In genomic region chr2:207133862-207134519, GRCh38 we compare ENCODE assay signal across 9 cellular contexts. TPM values are rescaled to one million over a fixed set of nuclear protein-coding genes. Genes with fewer than 3 reads are reported as not detected.
DNase-seq lines count a peak whose midpoint lies in the region; ATAC-seq lines count a peak whose summit lies in the region.
"Had no signal": no experiment of that assay in that cellular context is flagged by ENCODE, and none has a peak within 500 bp of the region (broad histone marks: within the 10 kb centered on the region; RNA-seq: fewer than 3 reads in every experiment).

No MANE protein-coding gene starts in this region.

- no peaks in the 10 kb centered on the region for H3K27me3 Mint-ChIP-seq in activated naive CD4-positive, alpha-beta T cell treated with anti-CD3 and anti-CD28 coated beads for 36 hours (ENCODE audit: low read depth)
- H3K27me3 Mint-ChIP-seq in activated T-cell treated with anti-CD3 and anti-CD28 coated beads, Interleukin-2, amount 50 U/mL, for 4 hours (ENCODE audit: low read depth), result no peaks in the 10 kb centered on the region
- H3K27me3 Mint-ChIP-seq: B cell had no signal

- no peaks in the 10 kb centered on the region for H3K27me3 ChIP-seq in subcutaneous abdominal adipose tissue (ENCODE audit: control insufficient read depth in 5 of 5, insufficient read depth in 4 of 5, low read length in 5 of 5)

- H3K27ac ChIP-seq in subcutaneous abdominal adipose tissue (ENCODE audit: low read depth, low read length), result peak overlapping the region; percentile 92

- peak overlapping the region; percentile 30 for H3K27ac Mint-ChIP-seq in activated naive CD4-positive, alpha-beta T cell treated with anti-CD3 and anti-CD28 coated beads for 36 hours
- peak overlapping the region in 1 of 2 donors; percentile 37 for H3K27ac Mint-ChIP-seq in activated naive CD4-positive, alpha-beta T cell treated with anti-CD3 and anti-CD28 coated beads, Interleukin-2, amount 50 U/mL, for 72 hours
- H3K27ac Mint-ChIP-seq: B cell had no signal

- no peaks in the 10 kb centered on the region for H3K9me3 Mint-ChIP-seq in activated naive CD4-positive, alpha-beta T cell treated with anti-CD3 and anti-CD28 coated beads for 36 hours
- H3K9me3 Mint-ChIP-seq in activated naive CD4-positive, alpha-beta T cell treated with anti-CD3 and anti-CD28 coated beads, Interleukin-2, amount 50 U/mL, for 72 hours, result peaks cover 6 to 14% of the 10 kb centered on the region in 2 donors
- no peaks in the 10 kb centered on the region for H3K9me3 Mint-ChIP-seq in activated T-cell treated with anti-CD3 and anti-CD28 coated beads, Interleukin-2, amount 50 U/mL, for 4 hours

- H3K9me3 ChIP-seq in subcutaneous abdominal adipose tissue (ENCODE audit: control insufficient read depth in 5 of 5, low read length in 5 of 5), result no peaks in the 10 kb centered on the region

- H3K36me3 ChIP-seq in subcutaneous abdominal adipose tissue (ENCODE audit: control insufficient read depth in 5 of 5, insufficient read depth in 5 of 5, low read length in 5 of 5), result peaks cover 0 to under 1% (median 0%) of the 10 kb centered on the region in 5 donors

- peak overlapping the region; percentile 7 for H3K4me3 Mint-ChIP-seq in activated naive CD4-positive, alpha-beta T cell treated with anti-CD3 and anti-CD28 coated beads for 36 hours
- H3K4me3 Mint-ChIP-seq in activated T-cell treated with anti-CD3 and anti-CD28 coated beads, Interleukin-2, amount 50 U/mL, for 4 hours, result no peak overlapping the region
- H3K4me3 Mint-ChIP-seq: B cell had no signal

- DNase-seq in activated naive CD4-positive, alpha-beta T cell treated with anti-CD3 and anti-CD28 coated beads for 36 hours, result no peak
- no peak for DNase-seq in activated naive CD4-positive, alpha-beta T cell treated with anti-CD3 and anti-CD28 coated beads, Interleukin-2, amount 50 U/mL, for 72 hours (ENCODE audit: low spot score in 2 of 2)
- DNase-seq in amniotic epithelial cell (ENCODE audit: low read depth) (peak; percentile 96), islet precursor cell (peak; percentile 92)
- no peak for DNase-seq in activated T-cell treated with anti-CD3 and anti-CD28 coated beads, Interleukin-2, amount 50 U/mL, for 4 hours
- no peak for DNase-seq in activated CD4-positive, alpha-beta T cell treated with anti-CD3 and anti-CD28 coated beads for 48 hours

- intact Hi-C loops in activated naive CD4-positive, alpha-beta T cell treated with anti-CD3 and anti-CD28 coated beads for 36 hours (cut with micrococcal nuclease), result loop anchor here (2.0 to 5.0 kb wide), 2 partner anchors 87 to 147 kb away; no protein-coding TSS in a partner anchor

- CTCF ChIA-PET in activated naive CD4-positive, alpha-beta T cell treated with anti-CD3 and anti-CD28 coated beads for 36 hours (lab: Charles Lee), result interaction anchor here (2.4 kb wide), 1 partner anchor 8 kb away, joined by 8 read pairs; no protein-coding TSS in a partner anchor

- no peak for ATAC-seq in activated naive CD4-positive, alpha-beta T cell treated with anti-CD3 and anti-CD28 coated beads, Interleukin-2, amount 50 U/mL, for 72 hours
- no peak for ATAC-seq in activated T-cell treated with anti-CD3 and anti-CD28 coated beads, Interleukin-2, amount 50 U/mL, for 4 hours
- no peak for ATAC-seq in GM19023 (IDR thresholded peaks at IDR 0.05; ENCODE audit: unreplicated experiment)

- peak overlapping the region in 3 of 5 donors; percentile 53 to 62 (median 60) for H3K9ac ChIP-seq in subcutaneous abdominal adipose tissue (ENCODE audit: low read length in 5 of 5)

- peak overlapping the region in 3 of 5 donors; percentile 20 to 33 (median 23) for H3K4me3 ChIP-seq in subcutaneous abdominal adipose tissue (ENCODE audit: low read depth in 1 of 5, low read length in 5 of 5)

- H3K36me3 Mint-ChIP-seq in activated naive CD4-positive, alpha-beta T cell treated with anti-CD3 and anti-CD28 coated beads for 36 hours (ENCODE audit: low read depth), result peaks cover 10% of the 10 kb centered on the region
- H3K36me3 Mint-ChIP-seq in activated naive CD4-positive, alpha-beta T cell treated with anti-CD3 and anti-CD28 coated beads, Interleukin-2, amount 50 U/mL, for 72 hours, result peaks cover 12 to 35% of the 10 kb centered on the region in 2 donors
- peaks cover 25% of the 10 kb centered on the region for H3K36me3 Mint-ChIP-seq in activated T-cell treated with anti-CD3 and anti-CD28 coated beads, Interleukin-2, amount 50 U/mL, for 4 hours (ENCODE audit: insufficient read depth)

- H3K4me1 Mint-ChIP-seq in activated naive CD4-positive, alpha-beta T cell treated with anti-CD3 and anti-CD28 coated beads for 36 hours (ENCODE audit: low read depth), result peaks cover 92% of the 10 kb centered on the region
- peaks cover 74% of the 10 kb centered on the region for H3K4me1 Mint-ChIP-seq in activated T-cell treated with anti-CD3 and anti-CD28 coated beads, Interleukin-2, amount 50 U/mL, for 4 hours (ENCODE audit: low read depth)

- H3K4me1 ChIP-seq in subcutaneous abdominal adipose tissue (ENCODE audit: control insufficient read depth in 5 of 5, insufficient read depth in 5 of 5, low read length in 5 of 5), result peaks cover 14 to 73% (median 61%) of the 10 kb centered on the region in 5 donors

RNA-seq across cellular contexts. Expression of gene KLF7, which starts 31.8 kb away (rescaled TPM):
- 10 to 100 TPM; 30.1 to 32.2 TPM for total RNA-seq in activated naive CD4-positive, alpha-beta T cell treated with anti-CD3 and anti-CD28 coated beads for 36 hours
- 10 to 100 TPM; 26.8 to 28.7 TPM for total RNA-seq in activated naive CD4-positive, alpha-beta T cell treated with anti-CD3 and anti-CD28 coated beads, Interleukin-2, amount 50 U/mL, for 72 hours
- 10 to 100 TPM in 2 of 3 donors, 1 to 10 TPM in 1; 5.9 to 14.3 (median 13.4) TPM for total RNA-seq in activated T-cell treated with anti-CD3 and anti-CD28 coated beads, Interleukin-2, amount 50 U/mL, for 4 hours

Comparison
In these comparisons a context has a peak if more than half of its experiments do, and no peak if none do; other contexts are left out.
1. DNase-seq: peak in amniotic epithelial cell (single experiment) and islet precursor cell (single experiment); none in activated naive CD4-positive, alpha-beta T cell treated with anti-CD3 and anti-CD28 coated beads for 36 hours (single experiment), activated naive CD4-positive, alpha-beta T cell treated with anti-CD3 and anti-CD28 coated beads, Interleukin-2, amount 50 U/mL, for 72 hours (0 of 2), activated T-cell treated with anti-CD3 and anti-CD28 coated beads, Interleukin-2, amount 50 U/mL, for 4 hours (single experiment) and activated CD4-positive, alpha-beta T cell treated with anti-CD3 and anti-CD28 coated beads for 48 hours (single experiment).